8 cellular contexts compared by ENCODE assay signal in the genomic region with DNA sequence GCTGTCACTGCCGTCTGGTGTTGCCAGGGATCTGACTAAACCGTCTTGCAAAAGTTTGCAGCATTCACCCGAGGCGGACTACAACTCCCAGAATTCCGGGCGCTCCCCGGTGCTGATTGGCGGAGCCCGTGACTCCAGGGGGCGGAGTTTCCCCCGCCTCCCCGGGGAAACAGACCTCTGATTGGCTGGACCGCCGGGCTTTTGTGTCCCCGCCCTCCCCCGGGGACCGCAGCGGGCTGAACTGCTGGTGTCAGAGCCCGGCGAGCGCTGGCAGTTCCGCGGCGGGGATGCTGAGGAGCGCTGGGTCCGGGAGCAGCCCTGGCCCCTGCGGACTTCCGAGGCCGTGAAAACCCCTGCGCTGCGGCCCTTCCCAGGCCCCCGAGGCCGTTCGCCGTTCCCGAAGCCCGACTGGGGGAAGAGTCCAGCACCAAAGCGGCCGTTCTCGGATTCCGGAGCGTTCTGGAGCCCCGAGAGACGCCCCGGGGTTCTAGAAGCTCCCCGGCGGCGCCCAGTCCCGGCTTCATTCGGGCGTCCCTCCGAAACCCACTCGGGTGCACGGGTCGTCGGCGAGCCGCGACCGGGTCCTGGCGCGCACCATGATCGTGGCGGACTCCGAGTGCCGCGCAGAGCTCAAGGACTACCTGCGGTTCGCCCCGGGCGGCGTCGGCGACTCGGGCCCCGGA. TPM values are rescaled to one million over a fixed set of nuclear protein-coding genes. Genes with fewer than 3 reads are reported as not detected.
DNase-seq lines count a peak whose midpoint lies in the region; ATAC-seq and TF ChIP-seq lines count a peak whose summit lies in the region.

A gene with protein sequence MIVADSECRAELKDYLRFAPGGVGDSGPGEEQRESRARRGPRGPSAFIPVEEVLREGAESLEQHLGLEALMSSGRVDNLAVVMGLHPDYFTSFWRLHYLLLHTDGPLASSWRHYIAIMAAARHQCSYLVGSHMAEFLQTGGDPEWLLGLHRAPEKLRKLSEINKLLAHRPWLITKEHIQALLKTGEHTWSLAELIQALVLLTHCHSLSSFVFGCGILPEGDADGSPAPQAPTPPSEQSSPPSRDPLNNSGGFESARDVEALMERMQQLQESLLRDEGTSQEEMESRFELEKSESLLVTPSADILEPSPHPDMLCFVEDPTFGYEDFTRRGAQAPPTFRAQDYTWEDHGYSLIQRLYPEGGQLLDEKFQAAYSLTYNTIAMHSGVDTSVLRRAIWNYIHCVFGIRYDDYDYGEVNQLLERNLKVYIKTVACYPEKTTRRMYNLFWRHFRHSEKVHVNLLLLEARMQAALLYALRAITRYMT (plus strand): TSS at position 267 of the 683 bp plus-strand sequence. CDS start 330 bp downstream, at position 597.

- peaks cover 21% of the 10 kb centered on the region for H3K36me3 Mint-ChIP-seq in GM23338 (ENCODE audit: low read depth)
- H3K36me3 Mint-ChIP-seq in activated T-helper 17 cell treated with anti-CD3 and anti-CD28 coated beads, Interleukin-2, amount 50 U/mL, for 72 hours (ENCODE audit: low read depth): peaks cover 10% of the 10 kb centered on the region
- peaks cover 0 to 3% (median 0%) of the 10 kb centered on the region in 5 donors for H3K36me3 Mint-ChIP-seq in naive thymus-derived CD4-positive, alpha-beta T cell
- no peaks in the 10 kb centered on the region for H3K36me3 Mint-ChIP-seq in stimulated activated naive B cell treated with anti-CD40 and anti-IgM and Interleukin-4, amounts not matched to agents 10 μg/mL and 1 μg/mL and 100 μg/mL, for 72 hours

- H3K27ac Mint-ChIP-seq in GM23338: peak within 1 kb of the TSS; percentile 73
- peak within 1 kb of the TSS; percentile 98 for H3K27ac Mint-ChIP-seq in activated T-helper 17 cell treated with anti-CD3 and anti-CD28 coated beads, Interleukin-2, amount 50 U/mL, for 72 hours
- H3K27ac Mint-ChIP-seq in naive thymus-derived CD4-positive, alpha-beta T cell: peak within 1 kb of the TSS; percentile 58 to 96 (median 74)
- H3K27ac Mint-ChIP-seq in stimulated activated naive B cell treated with anti-CD40 and anti-IgM and Interleukin-4, amounts not matched to agents 10 μg/mL and 1 μg/mL and 100 μg/mL, for 72 hours: peak within 1 kb of the TSS; percentile 84

- H3K27me3 ChIP-seq in DOHH2 (ENCODE audit: control insufficient read depth, low read length) (peaks cover 2% of the 10 kb centered on the region; the same call in 1 of the 2 replicates), GM23338 (ENCODE audit: insufficient read depth) (no peaks in the 10 kb centered on the region)
- H3K27me3 ChIP-seq in naive thymus-derived CD4-positive, alpha-beta T cell (ENCODE audit: control insufficient read depth in 2 of 2, insufficient read depth in 2 of 2, low read length in 2 of 2): no peaks in the 10 kb centered on the region

- peak within 1 kb of the TSS; percentile 65 for H3K4me2 ChIP-seq in DOHH2 (ENCODE audit: low read length)
- H3K4me2 ChIP-seq in GM23338: peak within 1 kb of the TSS; percentile 98

- peaks cover 9% of the 10 kb centered on the region for H4K20me1 ChIP-seq in DOHH2 (ENCODE audit: control insufficient read depth, insufficient read depth, low read depth, low read length)
- H4K20me1 ChIP-seq in GM23338 (replicated peaks; ENCODE audit: insufficient read depth): peaks cover 35% of the 10 kb centered on the region

- ATAC-seq in GM23338: peak; percentile 84
- peak; percentile 94 for ATAC-seq in activated T-helper 17 cell treated with anti-CD3 and anti-CD28 coated beads, Interleukin-2, amount 50 U/mL, for 72 hours (replicated peaks)
- ATAC-seq in naive thymus-derived CD4-positive, alpha-beta T cell: peak; percentile 98
- ATAC-seq in stimulated activated naive B cell treated with anti-CD40 and anti-IgM and Interleukin-4, amounts not matched to agents 10 μg/mL and 1 μg/mL and 100 μg/mL, for 72 hours (replicated peaks): peak; percentile 94 to 98

- peak within 1 kb of the TSS; percentile 96 for H3K4me3 ChIP-seq in DOHH2 (ENCODE audit: low read length)
- peak within 1 kb of the TSS; percentile 98 for H3K4me3 ChIP-seq in GM23338
- H3K4me3 ChIP-seq in naive thymus-derived CD4-positive, alpha-beta T cell (ENCODE audit: low read length): peak within 1 kb of the TSS; percentile 95

- H3K79me2 ChIP-seq in DOHH2 (ENCODE audit: control insufficient read depth, low read length) (peaks cover 44% of the 10 kb centered on the region), GM23338 (replicated peaks; ENCODE audit: insufficient read depth) (peaks cover 44% of the 10 kb centered on the region)

- H3K4me1 ChIP-seq in DOHH2 (ENCODE audit: control insufficient read depth, low read length) (peaks cover 19% of the 10 kb centered on the region), GM23338 (ENCODE audit: insufficient read depth) (peaks cover 42% of the 10 kb centered on the region)
- peaks cover 38 to 47% of the 10 kb centered on the region in 2 donors for H3K4me1 ChIP-seq in naive thymus-derived CD4-positive, alpha-beta T cell (ENCODE audit: control insufficient read depth in 2 of 2, insufficient read depth in 2 of 2, low read length in 2 of 2)

- H3K9me3 Mint-ChIP-seq in GM23338: no peaks in the 10 kb centered on the region; the same call in 2 of the 3 replicates
- H3K9me3 Mint-ChIP-seq in activated T-helper 17 cell treated with anti-CD3 and anti-CD28 coated beads, Interleukin-2, amount 50 U/mL, for 72 hours: no peaks in the 10 kb centered on the region
- H3K9me3 Mint-ChIP-seq in naive thymus-derived CD4-positive, alpha-beta T cell: peaks cover 0 to 1% (median 0%) of the 10 kb centered on the region in 11 donors
- no peaks in the 10 kb centered on the region for H3K9me3 Mint-ChIP-seq in stimulated activated naive B cell treated with anti-CD40 and anti-IgM and Interleukin-4, amounts not matched to agents 10 μg/mL and 1 μg/mL and 100 μg/mL, for 72 hours

- POLR2A ChIA-PET in naive thymus-derived CD4-positive, alpha-beta T cell (lab: Charles Lee): interaction anchor here (1.0 to 2.9 kb wide), 9 partner anchors 9 to 247 kb away, joined by 3 to 43 read pairs (median 7); partner anchors contain the start of genes ATP5IF1, DNAJC8, MED18 and RCC1

- peak within 1 kb of the TSS; percentile 5; the same call in 1 of the 2 replicates for H2AFZ ChIP-seq in GM23338

- no peaks in the 10 kb centered on the region for H3K9me3 ChIP-seq in DOHH2 (ENCODE audit: control insufficient read depth, insufficient read depth, low read length)
- H3K9me3 ChIP-seq in naive thymus-derived CD4-positive, alpha-beta T cell (ENCODE audit: control insufficient read depth in 2 of 3, low read length in 3 of 3): no peaks in the 10 kb centered on the region

- TF ChIP-seq CTCF in DOHH2 (IDR thresholded peaks at IDR 0.05; ENCODE audit: low read depth, low read length, poor library complexity, severe bottlenecking) (no peak), GM23338 (conservative IDR thresholded peaks at IDR 0.05; ENCODE audit: low read depth in 2 of 2) (no peak)

- 0 out of 2 replicates have a peak, but pooled peaks cover 2% of the 10 kb centered on the region for H3F3A ChIP-seq in DOHH2 (ENCODE audit: control insufficient read depth, insufficient read depth)
- peaks cover 7% of the 10 kb centered on the region; the same call in 1 of the 2 replicates for H3F3A ChIP-seq in GM23338 (replicated peaks; ENCODE audit: low read depth)

- H3K4me3 Mint-ChIP-seq in GM23338: peak within 1 kb of the TSS; percentile 80
- peak within 1 kb of the TSS; percentile 72 for H3K4me3 Mint-ChIP-seq in activated T-helper 17 cell treated with anti-CD3 and anti-CD28 coated beads, Interleukin-2, amount 50 U/mL, for 72 hours
- peak within 1 kb of the TSS; percentile 65 to 90 (median 82) for H3K4me3 Mint-ChIP-seq in naive thymus-derived CD4-positive, alpha-beta T cell
- peak within 1 kb of the TSS; percentile 82 to 92 for H3K4me3 Mint-ChIP-seq in stimulated activated naive B cell treated with anti-CD40 and anti-IgM and Interleukin-4, amounts not matched to agents 10 μg/mL and 1 μg/mL and 100 μg/mL, for 72 hours

- peak; percentile 100 for DNase-seq in GM23338 (ENCODE audit: low spot score)
- peak; percentile 99 for DNase-seq in LHCN-M2 (ENCODE audit: low read depth)
- DNase-seq in RPMI8226: peak; percentile 100
- DNase-seq in fibroblast of gingiva (ENCODE audit: low read depth): peak; percentile 99
- DNase-seq in naive thymus-derived CD4-positive, alpha-beta T cell: peak; percentile 97 to 99 (median 99)
- DNase-seq in stimulated activated naive B cell treated with anti-CD40 and anti-IgM and Interleukin-4, amounts not matched to agents 10 μg/mL and 1 μg/mL and 100 μg/mL, for 72 hours: peak; percentile 99

- peaks cover 32% of the 10 kb centered on the region for H3K4me1 Mint-ChIP-seq in GM23338
- peaks cover 29% of the 10 kb centered on the region for H3K4me1 Mint-ChIP-seq in activated T-helper 17 cell treated with anti-CD3 and anti-CD28 coated beads, Interleukin-2, amount 50 U/mL, for 72 hours
- peaks cover 32 to 54% (median 49%) of the 10 kb centered on the region in 7 donors for H3K4me1 Mint-ChIP-seq in naive thymus-derived CD4-positive, alpha-beta T cell
- peaks cover 17 to 22% of the 10 kb centered on the region in 2 donors for H3K4me1 Mint-ChIP-seq in stimulated activated naive B cell treated with anti-CD40 and anti-IgM and Interleukin-4, amounts not matched to agents 10 μg/mL and 1 μg/mL and 100 μg/mL, for 72 hours

- CTCF ChIA-PET in naive thymus-derived CD4-positive, alpha-beta T cell (lab: Charles Lee): interaction anchor here (0.9 to 2.3 kb wide), 2 partner anchors 11 to 13 kb away, joined by 4 to 13 read pairs; no protein-coding TSS in a partner anchor

- 0 out of 2 replicates have a peak, but pooled peaks cover 3% of the 10 kb centered on the region for H3K36me3 ChIP-seq in DOHH2 (ENCODE audit: control insufficient read depth, low read length)
- H3K36me3 ChIP-seq in GM23338 (ENCODE audit: insufficient read depth): no peaks in the 10 kb centered on the region
- peaks cover 0 to 6% (median 0%) of the 10 kb centered on the region in 3 experiments for H3K36me3 ChIP-seq in naive thymus-derived CD4-positive, alpha-beta T cell (ENCODE audit: control insufficient read depth in 2 of 3, insufficient read depth in 3 of 3, low read length in 3 of 3)

- H3K27me3 Mint-ChIP-seq in GM23338 (ENCODE audit: insufficient read depth, low read depth, poor library complexity): peaks cover 11% of the 10 kb centered on the region
- H3K27me3 Mint-ChIP-seq in activated T-helper 17 cell treated with anti-CD3 and anti-CD28 coated beads, Interleukin-2, amount 50 U/mL, for 72 hours: no peaks in the 10 kb centered on the region
- peaks cover 0 to 2% (median 0%) of the 10 kb centered on the region in 5 donors for H3K27me3 Mint-ChIP-seq in naive thymus-derived CD4-positive, alpha-beta T cell
- H3K27me3 Mint-ChIP-seq in stimulated activated naive B cell treated with anti-CD40 and anti-IgM and Interleukin-4, amounts not matched to agents 10 μg/mL and 1 μg/mL and 100 μg/mL, for 72 hours: peaks cover 0 to 5% of the 10 kb centered on the region in 2 donors

- H3K9me2 ChIP-seq in DOHH2 (replicated peaks; ENCODE audit: control insufficient read depth, low read length): no peaks in the 10 kb centered on the region
- no peaks in the 10 kb centered on the region for H3K9me2 ChIP-seq in GM23338 (ENCODE audit: insufficient read depth)

- H3K27ac ChIP-seq in DOHH2 (ENCODE audit: low read depth, low read length) (no peak within 1 kb of the TSS), GM23338 (ENCODE audit: low read depth) (peak within 1 kb of the TSS; percentile 87)
- peak within 1 kb of the TSS; percentile 77 for H3K27ac ChIP-seq in naive thymus-derived CD4-positive, alpha-beta T cell (ENCODE audit: low read depth, low read length)

- intact Hi-C loops in naive thymus-derived CD4-positive, alpha-beta T cell (cut with micrococcal nuclease): loop anchor here (1.0 to 2.0 kb wide), 8 partner anchors 11 to 477 kb away; partner anchors contain the start of genes PHACTR4 (in 2 of the 2), ATP5IF1 (in 1 of the 2), TRNAU1AP (in 1 of the 2) and YTHDF2 (in 1 of the 2)

RNA-seq across cellular contexts. Expression of the gene that starts here (rescaled TPM):
- 43.6 and 52.1 TPM in 2 replicates for total RNA-seq in GM23338 (2014; rRNA removed; shearing (Covaris generic))
- polyA plus RNA-seq in GM23338 (2016; fragmentation: Nextera tagmentation; extraction: Ambion mirVana): 20.8 and 22.8 TPM in 2 replicates
- 17.4 and 18.9 TPM in 2 replicates for total RNA-seq in LHCN-M2 (2014; rRNA removed)
- polyA plus RNA-seq in LHCN-M2 (2012): 7.3 TPM
- total RNA-seq in activated T-helper 17 cell treated with anti-CD3 and anti-CD28 coated beads, Interleukin-2, amount 50 U/mL, for 72 hours: 10 to 100 TPM; 11.8 to 14.6 TPM
- 10 to 100 TPM in 3 of 5 experiments, 1 to 10 TPM in 2; 4.5 to 50.7 (median 11.8) TPM for total RNA-seq in naive thymus-derived CD4-positive, alpha-beta T cell
- 1 to 10 TPM; 2.3 to 4.6 TPM for polyA plus RNA-seq in naive thymus-derived CD4-positive, alpha-beta T cell
